10 cellular contexts compared by ENCODE assay signal in genomic region chr2:236557894-236558532, GRCh38.
"Had no signal": no experiment of that assay in that cellular context is flagged by ENCODE, and none has a peak within 500 bp of the region (broad histone marks: within the 10 kb centered on the region; RNA-seq: fewer than 3 reads in every experiment).

No MANE protein-coding gene starts in this region.

- H3K27me3 Mint-ChIP-seq: activated naive CD8-positive, alpha-beta T cell treated with anti-CD3 and anti-CD28 coated beads, Interleukin-2, amount 10 ng/mL, durations not matched to agents 7 days and 5 days; stimulated activated naive CD8-positive, alpha-beta T cell treated with anti-CD3 and anti-CD28 coated beads, Interleukin-15, amount 100 ng/mL, for 72 hours had no signal

- H3K4me3 ChIP-seq: ascending aorta, esophagus squamous epithelium, uterus had no signal

- H3K36me3 ChIP-seq: ascending aorta, esophagus squamous epithelium, uterus had no signal

- H3K27me3 ChIP-seq: ascending aorta, uterus had no signal

- DNase-seq: activated effector memory CD4-positive, alpha-beta T cell treated with Interleukin-2 at 50 U/mL for 16 hours; activated naive CD8-positive, alpha-beta T cell treated with anti-CD3 and anti-CD28 coated beads, Interleukin-2, amount 10 ng/mL, durations not matched to agents 7 days and 5 days; esophagus squamous epithelium; foreskin fibroblast; mammary epithelial cell; stimulated activated CD4-positive, alpha-beta T cell treated with anti-CD3 and anti-CD28 coated beads, Interleukin-4, amount 100 ng/mL, for 1 hour; stimulated activated naive CD8-positive, alpha-beta T cell treated with anti-CD3 and anti-CD28 coated beads, Interleukin-15, amount 100 ng/mL, for 72 hours; uterus had no signal

- H3K9me3 ChIP-seq: ascending aorta had no signal

- H3K27ac ChIP-seq: ascending aorta, esophagus squamous epithelium, uterus had no signal

- H3K4me1 ChIP-seq: ascending aorta, esophagus squamous epithelium, uterus had no signal

- H3K27ac Mint-ChIP-seq: stimulated activated naive CD8-positive, alpha-beta T cell treated with anti-CD3 and anti-CD28 coated beads, Interleukin-15, amount 100 ng/mL, for 72 hours; T-helper 1 cell treated with Interleukin-12 subunit alpha and Interleukin-12 subunit beta and Interleukin-4 antibody, amounts not matched to agents 30 μg/mL and 1 μg/mL, for 36 hours had no signal

- ATAC-seq: stimulated activated naive CD8-positive, alpha-beta T cell treated with anti-CD3 and anti-CD28 coated beads, Interleukin-15, amount 100 ng/mL, for 72 hours had no signal

- H3K4me3 Mint-ChIP-seq: T-helper 1 cell treated with Interleukin-12 subunit alpha and Interleukin-12 subunit beta and Interleukin-4 antibody, amounts not matched to agents 30 μg/mL and 1 μg/mL, for 36 hours had no signal
